9 cellular contexts compared by ENCODE assay signal in genomic region chr16:15899538-15900100, GRCh38. TPM values are rescaled to one million over a fixed set of nuclear protein-coding genes. Genes with fewer than 3 reads are reported as not detected.
DNase-seq lines count a peak whose midpoint lies in the region; ATAC-seq and TF ChIP-seq lines count a peak whose summit lies in the region.
"Had no signal": no experiment of that assay in that cellular context is flagged by ENCODE, and none has a peak within 500 bp of the region (broad histone marks: within the 10 kb centered on the region; RNA-seq: fewer than 3 reads in every experiment).

No MANE protein-coding gene starts in this region.

- TF ChIP-seq POLR2A in GM18505 (IDR thresholded peaks at IDR 0.05; ENCODE audit: borderline replicate concordance, extremely low read depth, insufficient read depth, insufficient read length) (no peak), sigmoid colon (IDR thresholded peaks at IDR 0.05) (no peak)

- no peak overlapping the region for H3K4me3 Mint-ChIP-seq in activated T-cell treated with anti-CD3 and anti-CD28 coated beads, Interleukin-2, amount 50 U/mL, for 24 hours
- H3K4me3 Mint-ChIP-seq: dendritic cell treated with granulocyte-macrophage colony-stimulating factor and Interleukin-4, amounts not matched to agents 40 ng/mL and 50 ng/mL, for 4 days had no signal

- H3K27me3 ChIP-seq in HL-60 (ENCODE audit: insufficient read depth, poor library complexity, severe bottlenecking) (no peaks in the 10 kb centered on the region), sigmoid colon (no peaks in the 10 kb centered on the region)

- ATAC-seq in GM18505 (IDR thresholded peaks at IDR 0.05; ENCODE audit: unreplicated experiment): peak; percentile 59
- peak; percentile 23 for ATAC-seq in left lobe of liver
- ATAC-seq in GM19328 (IDR thresholded peaks at IDR 0.05; ENCODE audit: unreplicated experiment): no peak

- H3K27ac Mint-ChIP-seq in activated T-cell treated with anti-CD3 and anti-CD28 coated beads, Interleukin-2, amount 50 U/mL, for 24 hours: peak overlapping the region; percentile 50
- H3K27ac Mint-ChIP-seq: dendritic cell treated with granulocyte-macrophage colony-stimulating factor and Interleukin-4, amounts not matched to agents 40 ng/mL and 50 ng/mL, for 4 days had no signal

- peaks cover 34% of the 10 kb centered on the region for H3K4me1 Mint-ChIP-seq in activated T-cell treated with anti-CD3 and anti-CD28 coated beads, Interleukin-2, amount 50 U/mL, for 24 hours (ENCODE audit: low read depth)

- H3K9me3 Mint-ChIP-seq in activated T-cell treated with anti-CD3 and anti-CD28 coated beads, Interleukin-2, amount 50 U/mL, for 24 hours: no peaks in the 10 kb centered on the region
- H3K9me3 Mint-ChIP-seq: dendritic cell treated with granulocyte-macrophage colony-stimulating factor and Interleukin-4, amounts not matched to agents 40 ng/mL and 50 ng/mL, for 4 days had no signal

- peak; percentile 65 to 78 for DNase-seq in HL-60 (ENCODE audit: low read depth in 1 of 2, low spot score in 1 of 2)
- DNase-seq in activated T-cell treated with anti-CD3 and anti-CD28 coated beads, Interleukin-2, amount 50 U/mL, for 24 hours: peak; percentile 40
- no peak for DNase-seq in left lobe of liver (ENCODE audit: low spot score)
- no peak for DNase-seq in D341Med (ENCODE audit: low spot score)
- DNase-seq in sigmoid colon: no peak

- no peaks in the 10 kb centered on the region for H3K27me3 Mint-ChIP-seq in activated T-cell treated with anti-CD3 and anti-CD28 coated beads, Interleukin-2, amount 50 U/mL, for 24 hours
- H3K27me3 Mint-ChIP-seq: dendritic cell treated with granulocyte-macrophage colony-stimulating factor and Interleukin-4, amounts not matched to agents 40 ng/mL and 50 ng/mL, for 4 days had no signal

- no peak for TF ChIP-seq EP300 in sigmoid colon (IDR thresholded peaks at IDR 0.05)

- TF ChIP-seq CTCF in 22Rv1 (IDR thresholded peaks at IDR 0.05) (no peak), HL-60 (IDR thresholded peaks at IDR 0.05; ENCODE audit: insufficient read depth, low read length) (no peak), sigmoid colon (IDR thresholded peaks at IDR 0.05) (no peak)

- H3K4me3 ChIP-seq in HL-60 (replicated peaks; ENCODE audit: insufficient read depth, low read length): no peak overlapping the region
- no peak overlapping the region for H3K4me3 ChIP-seq in sigmoid colon

- no peaks in the 10 kb centered on the region for H3K36me3 ChIP-seq in sigmoid colon

- WGBS in sigmoid colon, 2 donors: 23 to 59% methylated on average over 9 of the region's 9 CpGs

- intact Hi-C loops in sigmoid colon (cut with DNase I): no loop called here

- H3K4me1 ChIP-seq in sigmoid colon: no peaks in the 10 kb centered on the region

- H3K27ac ChIP-seq in 22Rv1 (peak overlapping the region; percentile 46), HL-60 (replicated peaks) (no peak overlapping the region), sigmoid colon (no peak overlapping the region)

- no peaks in the 10 kb centered on the region for H3K36me3 Mint-ChIP-seq in activated T-cell treated with anti-CD3 and anti-CD28 coated beads, Interleukin-2, amount 50 U/mL, for 24 hours (ENCODE audit: low read depth)

- H3K9me3 ChIP-seq in sigmoid colon: no peaks in the 10 kb centered on the region

RNA-seq across cellular contexts. Expression of gene CEP20, which starts 11.2 kb away (rescaled TPM):
- total RNA-seq in left lobe of liver (12.2 TPM), sigmoid colon (10 to 100 TPM; 29.5 to 44.2 (median 34.7) TPM)
- 10 to 100 TPM; 23.9 to 34.9 (median 30.6) TPM for polyA plus RNA-seq in sigmoid colon

RNA-seq across cellular contexts. Expression of gene MYH11, which starts 42.8 kb away (rescaled TPM):
- total RNA-seq in left lobe of liver (2.7 TPM), sigmoid colon (over 10,000 TPM in 1 of 4 donors, 1,000 to 10,000 TPM in 3; 4,282 to 11,818 (median 7,071) TPM)
- 100 to 1,000 TPM in 1 of 3 donors, 10 to 100 TPM in 1, 1 to 10 TPM in 1; 5.1 to 262 (median 31.8) TPM for polyA plus RNA-seq in sigmoid colon

RNA-seq across cellular contexts. Expression of gene ABCC1, which starts 49.8 kb away (rescaled TPM):
- total RNA-seq in left lobe of liver (2.5 TPM), sigmoid colon (10 to 100 TPM; 22.5 to 51.8 (median 32.5) TPM)
- polyA plus RNA-seq in sigmoid colon: 10 to 100 TPM in 1 of 3 donors, 1 to 10 TPM in 2; 1.8 to 17.6 (median 1.8) TPM

Comparison
In these comparisons a context has a peak if more than half of its experiments do, and no peak if none do; other contexts are left out.
1. DNase-seq: peak in HL-60 (2 of 2) and activated T-cell treated with anti-CD3 and anti-CD28 coated beads, Interleukin-2, amount 50 U/mL, for 24 hours (single experiment); none in left lobe of liver (single experiment), D341Med (single experiment) and sigmoid colon (single experiment).
2. RNA of gene MYH11, which starts 42.8 kb away (total RNA-seq): 4,282 to 11,818 TPM in sigmoid colon; 2.7 TPM in left lobe of liver (single experiment); every median in the first group is over 1,000 times any median in the second.